In the genomic region with DNA sequence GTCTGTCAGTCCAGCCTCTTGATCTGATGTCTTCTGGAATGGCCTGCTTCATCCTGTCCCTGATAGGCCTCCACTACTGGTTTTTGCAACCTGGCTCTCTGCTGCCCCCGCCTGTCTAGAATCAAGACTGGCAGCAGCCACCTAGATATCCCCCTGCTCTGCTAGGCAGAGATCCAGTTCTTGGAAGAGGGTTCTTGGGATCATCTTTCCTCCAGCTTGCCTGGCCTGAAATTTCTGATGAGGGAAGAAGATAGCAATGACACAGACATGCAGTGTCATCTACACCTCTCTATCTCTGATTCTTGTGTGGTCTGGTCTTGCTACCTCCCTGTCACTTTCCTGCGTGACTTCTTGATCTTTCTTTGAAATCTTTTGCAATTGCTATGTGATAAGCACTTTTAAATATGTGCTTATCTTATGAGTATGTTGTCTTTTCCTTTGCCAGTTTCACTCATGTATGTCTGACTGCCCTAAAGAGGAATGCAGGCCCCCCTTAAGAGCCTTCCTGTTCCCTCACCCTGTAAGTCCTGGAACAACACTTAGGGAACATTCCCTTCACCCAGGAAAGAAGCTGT, we compare ENCODE assay signal across 8 cellular contexts. TPM values are rescaled to one million over a fixed set of nuclear protein-coding genes. Genes with fewer than 3 reads are reported as not detected.
DNase-seq lines count a peak whose midpoint lies in the region; ATAC-seq lines count a peak whose summit lies in the region.

No MANE protein-coding gene starts in this region.

- WGBS in aorta, 2 donors: 7 to 17% methylated on average over 2 of the region's 2 CpGs

- H3K27me3 ChIP-seq in aorta (ENCODE audit: control insufficient read depth in 1 of 2, insufficient read depth in 2 of 2, low read length in 1 of 2): no peaks in the 10 kb centered on the region

- intact Hi-C loops in Right ventricle myocardium inferior (cut with DNase I): no loop called here
- intact Hi-C loops in posterior cingulate gyrus (cut with DNase I): no loop called here
- intact Hi-C loops in aorta (cut with DNase I): no loop called here

- H3K36me3 ChIP-seq in aorta (ENCODE audit: control insufficient read depth in 1 of 2, insufficient read depth in 2 of 2, low read length in 1 of 2): no peaks in the 10 kb centered on the region

- H3K27ac ChIP-seq in aorta (ENCODE audit: low read depth in 1 of 2, low read length in 2 of 2): peak overlapping the region; percentile 23 to 93

- peak; percentile 62 for ATAC-seq in Right ventricle myocardium inferior
- ATAC-seq in aorta (ENCODE audit: low FRiP score): peak; percentile 81
- ATAC-seq in HG03354 (IDR thresholded peaks at IDR 0.05; ENCODE audit: poor library complexity, severe bottlenecking, unreplicated experiment): no peak

- DNase-seq in DMS79 (lab: John Stamatoyannopoulos, UW): peak; percentile 10
- DNase-seq in HuH-7 (ENCODE audit: low spot score): peak; percentile 88
- peak; percentile 69 for DNase-seq in SK-N-DZ (ENCODE audit: low spot score)
- peak; percentile 70 for DNase-seq in activated naive CD4-positive, alpha-beta T cell treated with anti-CD3 and anti-CD28 coated beads, Interleukin-2, amount 50 U/mL, for 16 hours
- peak; percentile 84 for DNase-seq in Right ventricle myocardium inferior (ENCODE audit: missing footprints)
- peak in 9 of 10 donors; percentile 42 to 91 (median 62) for DNase-seq in posterior cingulate gyrus
- peak; percentile 82 to 85 for DNase-seq in aorta

- H3K4me3 ChIP-seq in aorta (ENCODE audit: low read length in 2 of 2): no peak overlapping the region

- peaks cover 2 to 5% of the 10 kb centered on the region in 2 donors for H3K4me1 ChIP-seq in aorta (ENCODE audit: control insufficient read depth in 1 of 2, insufficient read depth in 2 of 2, low read length in 2 of 2)

- no peaks in the 10 kb centered on the region for H3K9me3 ChIP-seq in aorta (ENCODE audit: control insufficient read depth, low read length)

RNA-seq across cellular contexts. Expression of a gene that starts 20.3 kb away (rescaled TPM):
- polyA plus RNA-seq in SK-N-DZ (2014; cell fraction: cytosol; rRNA removed): 26.9 and 37.7 TPM in 2 replicates
- polyA plus RNA-seq in SK-N-DZ (2014; cell fraction: nucleus; rRNA removed): 20.4 and 20.6 TPM in 2 replicates
- 23.7 TPM for total RNA-seq in Right ventricle myocardium inferior
- 10 to 100 TPM; 38.1 to 48.4 TPM for total RNA-seq in aorta
- 10 to 100 TPM; 10.3 to 10.4 TPM for polyA plus RNA-seq in aorta

RNA-seq across cellular contexts. Expression of a gene that starts 41.8 kb away (rescaled TPM):
- polyA plus RNA-seq in SK-N-DZ (2014; cell fraction: cytosol; rRNA removed): 26.1 and 29.5 TPM in 2 replicates
- 34.3 and 40.0 TPM in 2 replicates for polyA plus RNA-seq in SK-N-DZ (2014; cell fraction: nucleus; rRNA removed)
- total RNA-seq in Right ventricle myocardium inferior (7.0 TPM), aorta (10 to 100 TPM in 1 of 2 donors, 1 to 10 TPM in 1; 5.4 to 13.1 TPM)
- 1 to 10 TPM; 3.0 to 8.9 TPM for polyA plus RNA-seq in aorta

RNA-seq across cellular contexts. Expression of a gene that starts 41.8 kb away (rescaled TPM):
- 19.0 and 23.2 TPM in 2 replicates for polyA plus RNA-seq in SK-N-DZ (2014; cell fraction: cytosol; rRNA removed)
- 10.3 and 16.6 TPM in 2 replicates for polyA plus RNA-seq in SK-N-DZ (2014; cell fraction: nucleus; rRNA removed)
- total RNA-seq in Right ventricle myocardium inferior (7.5 TPM), aorta (1 to 10 TPM; 4.3 to 5.3 TPM)
- 1 to 10 TPM; 3.6 to 4.8 TPM for polyA plus RNA-seq in aorta

RNA-seq across cellular contexts. Expression of a gene that starts 49.2 kb away (rescaled TPM):
- not detected in 2 replicates for polyA plus RNA-seq in SK-N-DZ (2014; cell fraction: cytosol; rRNA removed)
- polyA plus RNA-seq in SK-N-DZ (2014; cell fraction: nucleus; rRNA removed): not detected in 2 replicates
- total RNA-seq in Right ventricle myocardium inferior (not detected), aorta (not detected)
- polyA plus RNA-seq in aorta: not detected

Comparison
In these comparisons a context has a peak if more than half of its experiments do, and no peak if none do; other contexts are left out.
1. DNase-seq: peak in every context shown above with its lines; median percentile 88 in HuH-7; 84 in Right ventricle myocardium inferior; 84 in aorta; 70 in activated naive CD4-positive, alpha-beta T cell treated with anti-CD3 and anti-CD28 coated beads, Interleukin-2, amount 50 U/mL, for 16 hours; 69 in SK-N-DZ; 62 in posterior cingulate gyrus; 10 in DMS79.